Comparison of ENCODE assay signal across 23 cellular contexts in the genomic region with DNA sequence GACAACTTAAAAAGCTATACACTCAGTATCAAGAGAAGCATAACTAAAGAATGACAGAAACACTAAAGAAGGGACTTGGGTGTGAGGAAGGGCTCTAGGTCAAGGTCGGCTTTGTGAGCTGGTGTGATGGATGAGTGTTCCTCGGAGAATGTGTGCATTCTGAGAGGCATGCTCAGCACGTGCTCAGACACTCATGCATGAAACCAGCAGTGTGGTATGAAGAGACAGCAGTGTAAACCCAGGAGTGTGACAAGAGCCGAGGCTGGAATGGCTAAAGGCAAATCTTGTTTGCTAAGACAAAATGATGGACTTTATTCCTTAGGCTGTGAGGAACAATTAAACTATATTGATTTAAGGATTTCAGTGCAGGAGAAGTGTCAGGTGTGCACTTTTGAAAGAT.
DNase-seq lines count a peak whose midpoint lies in the region; ATAC-seq, FAIRE-seq and TF ChIP-seq lines count a peak whose summit lies in the region.
"Had no signal": no experiment of that assay in that cellular context is flagged by ENCODE, and none has a peak within 500 bp of the region (broad histone marks: within the 10 kb centered on the region; RNA-seq: fewer than 3 reads in every experiment).

No MANE protein-coding gene starts in this region.

- H3K27ac Mint-ChIP-seq in WTC11 = no peak overlapping the region
- H3K27ac Mint-ChIP-seq: activated naive CD4-positive, alpha-beta T cell treated with anti-CD3 and anti-CD28 coated beads, Interleukin-2, amount 50 U/mL, for 72 hours; activated T-cell treated with anti-CD3 and anti-CD28 coated beads, Interleukin-2, amount 50 U/mL, for 72 hours; naive thymus-derived CD8-positive, alpha-beta T cell had no signal

- H3K4me2 ChIP-seq in hepatocyte = no peak overlapping the region

- H3K9me3 Mint-ChIP-seq in WTC11 = no peaks in the 10 kb centered on the region
- H3K9me3 Mint-ChIP-seq: activated naive CD4-positive, alpha-beta T cell treated with anti-CD3 and anti-CD28 coated beads, Interleukin-2, amount 50 U/mL, for 72 hours; activated T-cell treated with anti-CD3 and anti-CD28 coated beads, Interleukin-2, amount 50 U/mL, for 72 hours; naive thymus-derived CD8-positive, alpha-beta T cell had no signal

- no peak for FAIRE-seq in small intestine (lab: Jason Lieb, UNC)

- no peaks in the 10 kb centered on the region for H3K9me2 ChIP-seq in hepatocyte (replicated peaks; ENCODE audit: insufficient read depth)

- WGBS in hepatocyte (ENCODE audit: low lambda C conversion rate, missing lambda C conversion rate) = 50% methylated on average over 4 of the region's 4 CpGs
- 33 to 62% (median 53%) methylated on average over 4 of the region's 4 CpGs for WGBS in small intestine, 3 donors

- no peaks in the 10 kb centered on the region for H4K20me1 ChIP-seq in hepatocyte (ENCODE audit: insufficient read depth, poor library complexity, severe bottlenecking)

- H3K36me3 ChIP-seq in hepatocyte (replicated peaks; ENCODE audit: insufficient read depth, low read depth) (no peaks in the 10 kb centered on the region), small intestine (ENCODE audit: control insufficient read depth in 2 of 2, insufficient read depth in 2 of 2, low read length in 2 of 2) (peaks cover 2 to 4% of the 10 kb centered on the region in 2 donors), H7 (replicated peaks; ENCODE audit: control insufficient read depth, insufficient read depth, low read length) (no peaks in the 10 kb centered on the region)

- DNase-seq in NCI-H82 (lab: John Stamatoyannopoulos, UW) (peak; percentile 14), NCI-H82 treated with DMSO at 0.1 percent for 48 hours (lab: John Stamatoyannopoulos, UW; ENCODE audit: unreplicated experiment) (no peak), amniotic epithelial cell (ENCODE audit: low read depth) (peak; percentile 74), hepatocyte (ENCODE audit: low spot score) (peak; percentile 38), small intestine (peak; percentile 29), WTC11 (ENCODE audit: low spot score) (no peak), H7 (no peak)
- DNase-seq: activated CD8-positive, alpha-beta memory T cell treated with anti-CD3 and anti-CD28 coated beads for 24 hours; activated T-cell treated with anti-CD3 and anti-CD28 coated beads, Interleukin-2, amount 50 U/mL, for 72 hours; C1 segment of cervical spinal cord; dermis blood vessel endothelial cell; DMS 273 treated with DMSO at 0.1 percent for 48 hours; MM.1S; naive thymus-derived CD8-positive, alpha-beta T cell; NCI-H1694 treated with DMSO at 0.1 percent for 48 hours; posterior cingulate gyrus; SHP77 treated with DMSO at 0.1 percent for 48 hours; spleen; T-helper 2 cell had no signal

- CTCF ChIA-PET in WTC11 (lab: Charles Lee) = interaction anchor here (3.2 kb wide), 1 partner anchor 14 kb away, joined by 18 read pairs; no protein-coding TSS in a partner anchor

- ATAC-seq in GM19397 (IDR thresholded peaks at IDR 0.05; ENCODE audit: unreplicated experiment) (no peak), WTC11 (no peak)
- ATAC-seq: activated CD4-positive, CD25-positive, alpha-beta regulatory T cell treated with anti-CD3 and anti-CD28 coated beads, Interleukin-2, amount 50 U/mL, for 24 hours; activated naive CD4-positive, alpha-beta T cell treated with anti-CD3 and anti-CD28 coated beads, Interleukin-2, amount 50 U/mL, for 72 hours; activated T-cell treated with anti-CD3 and anti-CD28 coated beads, Interleukin-2, amount 50 U/mL, for 72 hours; naive thymus-derived CD8-positive, alpha-beta T cell had no signal

- H3K4me1 ChIP-seq in hepatocyte (ENCODE audit: insufficient read depth) (no peaks in the 10 kb centered on the region), small intestine (ENCODE audit: control insufficient read depth in 2 of 2, insufficient read depth in 1 of 2, low read depth in 1 of 2, low read length in 1 of 2) (no peaks in the 10 kb centered on the region)

- no peak overlapping the region for H3K4me3 Mint-ChIP-seq in WTC11
- H3K4me3 Mint-ChIP-seq: activated T-cell treated with anti-CD3 and anti-CD28 coated beads, Interleukin-2, amount 50 U/mL, for 72 hours; naive thymus-derived CD8-positive, alpha-beta T cell had no signal

- H2AFZ ChIP-seq in hepatocyte = no peak overlapping the region

- no peaks in the 10 kb centered on the region for H3K79me2 ChIP-seq in hepatocyte

- H3K27me3 Mint-ChIP-seq in WTC11 (ENCODE audit: low read depth) = no peaks in the 10 kb centered on the region
- H3K27me3 Mint-ChIP-seq: naive thymus-derived CD8-positive, alpha-beta T cell had no signal

- H3K4me3 ChIP-seq in hepatocyte = no peak overlapping the region
- H3K4me3 ChIP-seq in small intestine (ENCODE audit: low read depth in 1 of 2, low read length in 2 of 2) = no peak overlapping the region
- no peak overlapping the region for H3K4me3 ChIP-seq in H7 (ENCODE audit: insufficient read depth, low read depth, low read length)
- H3K4me3 ChIP-seq: spleen had no signal

- H3K9me3 ChIP-seq in hepatocyte (ENCODE audit: low read depth) (no peaks in the 10 kb centered on the region), small intestine (ENCODE audit: control insufficient read depth, low read depth) (no peaks in the 10 kb centered on the region)
- H3K9me3 ChIP-seq: spleen had no signal

- POLR2A ChIA-PET in WTC11 (lab: Charles Lee) = interaction anchor here (0.6 kb wide), 1 partner anchor 16 kb away, joined by 3 read pairs; no protein-coding TSS in a partner anchor

- TF ChIP-seq CTCF in hepatocyte (IDR thresholded peaks at IDR 0.05; ENCODE audit: poor library complexity) (no peak), WTC11 (IDR thresholded peaks at IDR 0.05) (no peak)

- H3K4me1 Mint-ChIP-seq in WTC11 = no peaks in the 10 kb centered on the region
- H3K4me1 Mint-ChIP-seq: naive thymus-derived CD8-positive, alpha-beta T cell had no signal

- H3K27me3 ChIP-seq in hepatocyte (no peaks in the 10 kb centered on the region), small intestine (ENCODE audit: control insufficient read depth in 2 of 2, insufficient read depth in 2 of 2, low read length in 2 of 2) (no peaks in the 10 kb centered on the region), H7 (ENCODE audit: control insufficient read depth, insufficient read depth, low read length) (no peaks in the 10 kb centered on the region)
- H3K27me3 ChIP-seq: spleen had no signal

- no peaks in the 10 kb centered on the region for H3K36me3 Mint-ChIP-seq in WTC11
- H3K36me3 Mint-ChIP-seq: activated naive CD4-positive, alpha-beta T cell treated with anti-CD3 and anti-CD28 coated beads, Interleukin-2, amount 50 U/mL, for 72 hours had no signal

- peak overlapping the region; percentile 35 for H3K27ac ChIP-seq in hepatocyte
- no peak overlapping the region for H3K27ac ChIP-seq in small intestine (ENCODE audit: low read depth in 1 of 2, low read length in 1 of 2)
- H3K27ac ChIP-seq: epithelial cell of prostate, spleen had no signal

TF ChIP-seq in WTC11, 78 proteins besides CTCF, POLR2A, EP300 and RAD21 (continues in another document):
- TF ChIP-seq TCF7 (CRISPR knock-in tag; IDR thresholded peaks at IDR 0.05; ENCODE audit: low read depth) = no peak
- TF ChIP-seq CBFB (CRISPR knock-in tag; IDR thresholded peaks at IDR 0.05; ENCODE audit: low read depth) = no peak
- TF ChIP-seq MAX (CRISPR knock-in tag; IDR thresholded peaks at IDR 0.05) = no peak
- no peak for TF ChIP-seq ZNF317 (CRISPR knock-in tag; IDR thresholded peaks at IDR 0.05; ENCODE audit: borderline replicate concordance, low read depth)
- TF ChIP-seq ZNF512 (CRISPR knock-in tag; IDR thresholded peaks at IDR 0.05; ENCODE audit: borderline replicate concordance) = no peak
- TF ChIP-seq, protein P1, sequence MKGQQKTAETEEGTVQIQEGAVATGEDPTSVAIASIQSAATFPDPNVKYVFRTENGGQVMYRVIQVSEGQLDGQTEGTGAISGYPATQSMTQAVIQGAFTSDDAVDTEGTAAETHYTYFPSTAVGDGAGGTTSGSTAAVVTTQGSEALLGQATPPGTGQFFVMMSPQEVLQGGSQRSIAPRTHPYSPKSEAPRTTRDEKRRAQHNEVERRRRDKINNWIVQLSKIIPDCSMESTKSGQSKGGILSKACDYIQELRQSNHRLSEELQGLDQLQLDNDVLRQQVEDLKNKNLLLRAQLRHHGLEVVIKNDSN (CRISPR knock-in tag; IDR thresholded peaks at IDR 0.05) = no peak
- TF ChIP-seq EMX1 (CRISPR knock-in tag; IDR thresholded peaks at IDR 0.05) = no peak

Comparison
In these comparisons a context has a peak if more than half of its experiments do, and no peak if none do; other contexts are left out.
1. DNase-seq: peak in NCI-H82 (single experiment), amniotic epithelial cell (single experiment), hepatocyte (single experiment) and small intestine (single experiment); none in NCI-H82 treated with DMSO at 0.1 percent for 48 hours (single experiment), WTC11 (single experiment) and H7 (single experiment).